In the genomic region with DNA sequence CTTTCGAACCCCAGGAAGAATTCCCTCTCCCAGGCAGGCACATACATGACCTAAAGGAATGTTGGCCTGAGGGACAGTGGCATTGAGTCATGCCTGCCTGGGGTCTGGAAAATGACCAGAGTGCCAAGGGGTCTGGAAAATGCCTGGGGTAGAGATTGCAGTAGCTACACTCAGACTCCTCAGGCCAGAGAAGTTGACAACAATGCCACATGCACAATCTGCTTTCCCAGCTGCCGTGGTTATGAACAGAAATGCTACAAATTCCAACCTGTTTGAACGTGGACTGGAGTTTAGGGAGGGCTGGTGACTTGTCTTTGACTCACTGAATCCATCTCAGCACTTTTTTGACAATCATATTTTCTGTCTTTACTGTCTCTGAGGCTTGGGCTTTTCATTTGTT, we compare ENCODE assay signal across 21 cellular contexts.
DNase-seq lines count a peak whose midpoint lies in the region; ATAC-seq, FAIRE-seq and TF ChIP-seq lines count a peak whose summit lies in the region.
"Had no signal": no experiment of that assay in that cellular context is flagged by ENCODE, and none has a peak within 500 bp of the region (broad histone marks: within the 10 kb centered on the region; RNA-seq: fewer than 3 reads in every experiment).

No MANE protein-coding gene starts in this region.

- H3K4me3 ChIP-seq in GM23248 (no peak overlapping the region), epithelial cell of esophagus (ENCODE audit: low read length) (no peak overlapping the region), osteoblast (ENCODE audit: insufficient read depth, low read length) (no peak overlapping the region)
- H3K4me3 ChIP-seq: GM12878, skin epidermis had no signal

- no peaks in the 10 kb centered on the region for H3K27me3 ChIP-seq in GM23248 (replicated peaks; ENCODE audit: insufficient read depth)
- H3K27me3 ChIP-seq in osteoblast (ENCODE audit: insufficient read depth, low read length) = no peaks in the 10 kb centered on the region
- H3K27me3 ChIP-seq: BE2C had no signal

- H3F3A ChIP-seq in GM23248 (ENCODE audit: insufficient read depth) = no peaks in the 10 kb centered on the region

- DNase-seq in GM23248 = peak; percentile 26
- DNase-seq in RCC 7860 (ENCODE audit: low spot score) = peak; percentile 67
- DNase-seq in epithelial cell of esophagus (ENCODE audit: low read depth) = peak; percentile 93
- peak; percentile 88 for DNase-seq in osteoblast (ENCODE audit: insufficient read length, low spot score, missing footprints)
- DNase-seq in stimulated activated naive CD8-positive, alpha-beta T cell treated with anti-CD3 and anti-CD28 coated beads, Interleukin-15, Interleukin-2, amounts not matched to agents 100 U/mL and 50 U/mL, for 24 hours = no peak
- DNase-seq in OCI-M1 (lab: John Stamatoyannopoulos, UW) = no peak
- DNase-seq in DMS 273 treated with DMSO at 0.1 percent for 48 hours (lab: John Stamatoyannopoulos, UW) = no peak
- DNase-seq: activated CD4-positive, alpha-beta memory T cell treated with anti-CD3 and anti-CD28 coated beads for 36 hours; activated naive CD4-positive, alpha-beta T cell treated with anti-CD3 and anti-CD28 coated beads, Interleukin-2, amount 50 U/mL, for 16 hours; activated T-cell treated with anti-CD3 and anti-CD28 coated beads, Interleukin-2, amount 50 U/mL, for 4 hours; BE2C; GDM1; naive thymus-derived CD4-positive, alpha-beta T cell; NCI-H1048; NCI-H2029 treated with DMSO at 0.1 percent for 48 hours; NCI-H524; stimulated activated CD4-positive, alpha-beta T cell treated with anti-CD3 and anti-CD28 coated beads, Interleukin-4, amount 100 ng/mL, for 24 hours; substantia nigra had no signal

- in situ Hi-C loops in GM23248 (cut with MboI) = no loop called here

- TF ChIP-seq CTCF in epithelial cell of esophagus (IDR thresholded peaks at IDR 0.05; ENCODE audit: insufficient read depth, low read depth, low read length, missing control alignments) (no peak), osteoblast (IDR thresholded peaks at IDR 0.05; ENCODE audit: extremely low read depth, low read depth, low read length) (no peak)

- H3K9me2 ChIP-seq in GM23248 (ENCODE audit: insufficient read depth) = no peaks in the 10 kb centered on the region

- WGBS in GM23248 (ENCODE audit: low coverage in 1 of 2, low lambda C conversion rate in 2 of 2, missing lambda C conversion rate in 2 of 2), 2 experiments = 11 to 20% methylated on average over 3 of the region's 3 CpGs

- H3K4me1 ChIP-seq in GM23248 (ENCODE audit: insufficient read depth) = no peaks in the 10 kb centered on the region
- no peaks in the 10 kb centered on the region for H3K4me1 ChIP-seq in osteoblast (ENCODE audit: insufficient read depth, low read length)
- H3K4me1 ChIP-seq: BE2C had no signal

- H2AFZ ChIP-seq in GM23248 (no peak overlapping the region), osteoblast (ENCODE audit: low read length) (no peak overlapping the region)

- H4K20me1 ChIP-seq in GM23248 (ENCODE audit: insufficient read depth) = no peaks in the 10 kb centered on the region
- H4K20me1 ChIP-seq in osteoblast (ENCODE audit: insufficient read depth, low read length) = no peaks in the 10 kb centered on the region

- H3K36me3 ChIP-seq in GM23248 (ENCODE audit: low read depth) (no peaks in the 10 kb centered on the region), osteoblast (ENCODE audit: insufficient read depth, low read length) (no peaks in the 10 kb centered on the region)
- H3K36me3 ChIP-seq: BE2C had no signal

- FAIRE-seq in RCC 7860 (lab: Jason Lieb, UNC) = peak; percentile 46
- FAIRE-seq: GM12878 had no signal

- no peak overlapping the region for H3K27ac ChIP-seq in GM23248
- H3K27ac ChIP-seq in osteoblast (ENCODE audit: low read depth, low read length) = no peak overlapping the region
- H3K27ac ChIP-seq: skin epidermis had no signal

- H3K9me3 ChIP-seq in GM23248 (ENCODE audit: low read depth) = no peaks in the 10 kb centered on the region
- H3K9me3 ChIP-seq in osteoblast (ENCODE audit: low read depth, low read length) = no peaks in the 10 kb centered on the region
- H3K9me3 ChIP-seq: BE2C had no signal

- H3K4me2 ChIP-seq in GM23248 (ENCODE audit: unreplicated experiment) = no peak overlapping the region
- H3K4me2 ChIP-seq in osteoblast (ENCODE audit: insufficient read depth, low read length) = no peak overlapping the region

- no peak overlapping the region for H3K9ac ChIP-seq in GM23248

- no peak for ATAC-seq in stimulated activated naive CD8-positive, alpha-beta T cell treated with anti-CD3 and anti-CD28 coated beads, Interleukin-15, Interleukin-2, amounts not matched to agents 100 U/mL and 50 U/mL, for 24 hours
- no peak for ATAC-seq in HG02571 (IDR thresholded peaks at IDR 0.05; ENCODE audit: unreplicated experiment)
- ATAC-seq: activated T-cell treated with anti-CD3 and anti-CD28 coated beads, Interleukin-2, amount 50 U/mL, for 4 hours; GM12878; naive thymus-derived CD4-positive, alpha-beta T cell had no signal

- H3K79me2 ChIP-seq in GM23248 (ENCODE audit: insufficient read depth) (no peaks in the 10 kb centered on the region), osteoblast (ENCODE audit: insufficient read depth, low read length) (no peaks in the 10 kb centered on the region)

Comparison
In these comparisons a context has a peak if more than half of its experiments do, and no peak if none do; other contexts are left out.
1. DNase-seq: peak in GM23248 (single experiment), RCC 7860 (single experiment), epithelial cell of esophagus (single experiment) and osteoblast (single experiment); none in stimulated activated naive CD8-positive, alpha-beta T cell treated with anti-CD3 and anti-CD28 coated beads, Interleukin-15, Interleukin-2, amounts not matched to agents 100 U/mL and 50 U/mL, for 24 hours (single experiment), OCI-M1 (single experiment) and DMS 273 treated with DMSO at 0.1 percent for 48 hours (single experiment).